16 cellular contexts compared by ENCODE assay signal in genomic region chr20:25452333-25452732, GRCh38. TPM values are rescaled to one million over a fixed set of nuclear protein-coding genes. Genes with fewer than 3 reads are reported as not detected.
DNase-seq lines count a peak whose midpoint lies in the region; ATAC-seq and TF ChIP-seq lines count a peak whose summit lies in the region.
"Had no signal": no experiment of that assay in that cellular context is flagged by ENCODE, and none has a peak within 500 bp of the region (broad histone marks: within the 10 kb centered on the region; RNA-seq: fewer than 3 reads in every experiment).

No MANE protein-coding gene starts in this region.

- H3K27ac ChIP-seq in endodermal cell (ENCODE audit: low read depth, low read length) = no peak overlapping the region
- H3K27ac ChIP-seq: HL-60 had no signal

- H3K27me3 ChIP-seq in endodermal cell (ENCODE audit: control insufficient read depth, insufficient read depth, low read length, poor library complexity, severe bottlenecking) = no peaks in the 10 kb centered on the region
- H3K27me3 ChIP-seq: BE2C had no signal

- H3K36me3 ChIP-seq in endodermal cell (ENCODE audit: control insufficient read depth, insufficient read depth, low read length) = peaks cover 80% of the 10 kb centered on the region

- H3K4me1 ChIP-seq in endodermal cell (ENCODE audit: control insufficient read depth, insufficient read depth, low read length) = no peaks in the 10 kb centered on the region

- H3K4me1 Mint-ChIP-seq in endodermal cell = no peaks in the 10 kb centered on the region
- H3K4me1 Mint-ChIP-seq: CD4-positive, CD25-positive, alpha-beta regulatory T cell; CD8-positive, alpha-beta memory T cell; GM23338; IgD-negative memory B cell had no signal

- ATAC-seq in activated CD4-positive, CD25-positive, alpha-beta regulatory T cell treated with anti-CD3 and anti-CD28 coated beads, Interleukin-2, amount 50 U/mL, for 24 hours = no peak
- ATAC-seq: GM23338 had no signal

- DNase-seq in HuH-7 (ENCODE audit: low spot score) (peak; percentile 8), cerebellar cortex (ENCODE audit: low spot score) (peak; percentile 6), endodermal cell (peak; percentile 28), mesenteric fat pad (ENCODE audit: low spot score) (peak; percentile 41), HuH-7.5 (ENCODE audit: low spot score) (no peak), pons (ENCODE audit: low spot score) (no peak)
- DNase-seq: C1 segment of cervical spinal cord; CD4-positive, CD25-positive, alpha-beta regulatory T cell; CD8-positive, alpha-beta memory T cell; GDM1; HCEC 1CT had no signal

- no peaks in the 10 kb centered on the region for H3K9me3 Mint-ChIP-seq in endodermal cell
- H3K9me3 Mint-ChIP-seq: CD8-positive, alpha-beta memory T cell had no signal

- H3K36me3 Mint-ChIP-seq in endodermal cell (ENCODE audit: low read depth) = peaks cover 80% of the 10 kb centered on the region

- TF ChIP-seq CTCF in endodermal cell (conservative IDR thresholded peaks at IDR 0.05) = no peak

- H3K4me3 Mint-ChIP-seq in endodermal cell = no peak overlapping the region
- H3K4me3 Mint-ChIP-seq: CD4-positive, CD25-positive, alpha-beta regulatory T cell; CD8-positive, alpha-beta memory T cell; GM23338; IgD-negative memory B cell had no signal

- no peak overlapping the region for H3K4me3 ChIP-seq in endodermal cell (ENCODE audit: low read length)
- H3K4me3 ChIP-seq: GM23338 had no signal

- H3K9ac ChIP-seq in endodermal cell (ENCODE audit: extremely low read depth, low read length, poor library complexity, severe bottlenecking) = no peak overlapping the region

- no peaks in the 10 kb centered on the region for H3K27me3 Mint-ChIP-seq in endodermal cell (ENCODE audit: insufficient read depth)
- H3K27me3 Mint-ChIP-seq: CD4-positive, CD25-positive, alpha-beta regulatory T cell; CD8-positive, alpha-beta memory T cell; IgD-negative memory B cell had no signal

- peaks cover 3% of the 10 kb centered on the region for H3K9me3 ChIP-seq in endodermal cell (ENCODE audit: control insufficient read depth, low read length)
- H3K9me3 ChIP-seq: BE2C had no signal

- no peak overlapping the region for H3K27ac Mint-ChIP-seq in endodermal cell
- H3K27ac Mint-ChIP-seq: CD4-positive, CD25-positive, alpha-beta regulatory T cell; CD8-positive, alpha-beta memory T cell; GM23338; IgD-negative memory B cell had no signal

- WGBS in endodermal cell (ENCODE audit: insufficient coverage in 1 of 2, insufficient read length in 1 of 2), 2 experiments = 89 to 100% methylated on average over 3 to 4 of the region's 6 CpGs

RNA-seq across cellular contexts. Expression of gene GINS1, which starts 44.9 kb away (rescaled TPM):
- total RNA-seq in endodermal cell (10 to 100 TPM; 40.2 to 48.6 TPM), mesenteric fat pad (0.58 TPM)
- polyA plus RNA-seq in endodermal cell (2013, experiment 1 of 2) = 26.7 TPM
- polyA plus RNA-seq in endodermal cell (2013, experiment 2 of 2) = 30.4 TPM

Comparison
In these comparisons a context has a peak if more than half of its experiments do, and no peak if none do; other contexts are left out.
1. DNase-seq: peak in HuH-7 (single experiment), cerebellar cortex (single experiment), endodermal cell (single experiment) and mesenteric fat pad (single experiment); none in HuH-7.5 (single experiment) and pons (single experiment).
2. RNA of gene GINS1, which starts 44.9 kb away (total RNA-seq): 40.2 to 48.6 TPM in endodermal cell; 0.58 TPM in mesenteric fat pad (single experiment); every median in the first group is over 10 times any median in the second.